ENCODE assay signal across 8 cellular contexts in genomic region chr3:152258448-152259302, GRCh38. TPM values are rescaled to one million over a fixed set of nuclear protein-coding genes. Genes with fewer than 3 reads are reported as not detected.
DNase-seq lines count a peak whose midpoint lies in the region; ATAC-seq and TF ChIP-seq lines count a peak whose summit lies in the region.

No MANE protein-coding gene starts in this region.

- no peaks in the 10 kb centered on the region for H3K27me3 ChIP-seq in BLaER1
- H3K27me3 ChIP-seq in Peyer's patch: no peaks in the 10 kb centered on the region
- H3K27me3 ChIP-seq in adrenal gland: no peaks in the 10 kb centered on the region

- peak overlapping the region; percentile 55 for H3K4me3 Mint-ChIP-seq in HFFc6
- no peak overlapping the region for H3K4me3 Mint-ChIP-seq in stimulated activated memory B cell treated with anti-CD40 and anti-IgM and Interleukin-4, amounts not matched to agents 10 μg/mL and 1 μg/mL and 100 μg/mL, for 72 hours

- peaks cover 8% of the 10 kb centered on the region; the same call in 1 of the 2 replicates for H3K9me3 ChIP-seq in BLaER1
- H3K9me3 ChIP-seq in Peyer's patch: no peaks in the 10 kb centered on the region
- no peaks in the 10 kb centered on the region for H3K9me3 ChIP-seq in adrenal gland (replicated peaks in 1 of 3)

- peak overlapping the region; percentile 85 for H3K27ac Mint-ChIP-seq in HFFc6
- peak overlapping the region; percentile 69 for H3K27ac Mint-ChIP-seq in stimulated activated memory B cell treated with anti-CD40 and anti-IgM and Interleukin-4, amounts not matched to agents 10 μg/mL and 1 μg/mL and 100 μg/mL, for 72 hours

- H3K36me3 ChIP-seq in BLaER1: no peaks in the 10 kb centered on the region
- no peaks in the 10 kb centered on the region for H3K36me3 ChIP-seq in Peyer's patch
- no peaks in the 10 kb centered on the region for H3K36me3 ChIP-seq in adrenal gland (replicated peaks in 1 of 2)

- peak; percentile 99 for DNase-seq in HFFc6
- DNase-seq in Peyer's patch: peak; percentile 27 to 74 (median 54)
- peak; percentile 37 to 84 (median 79) for DNase-seq in adrenal gland
- peak; percentile 92 for DNase-seq in kidney glomerular epithelial cell (lab: John Stamatoyannopoulos, UW)
- DNase-seq in NCI-H748 treated with DMSO at 0.1 percent for 48 hours (lab: John Stamatoyannopoulos, UW): no peak

- no peaks in the 10 kb centered on the region for H4K20me1 ChIP-seq in BLaER1

- H3K4me1 ChIP-seq in BLaER1 (peaks cover 65% of the 10 kb centered on the region), Peyer's patch (peaks cover 0 to 38% (median 11%) of the 10 kb centered on the region in 4 donors), adrenal gland (replicated peaks in 1 of 2) (peaks cover 10 to 28% of the 10 kb centered on the region in 2 donors)

- no peaks in the 10 kb centered on the region for H3K27me3 Mint-ChIP-seq in HFFc6 (ENCODE audit: insufficient read depth)
- no peaks in the 10 kb centered on the region for H3K27me3 Mint-ChIP-seq in stimulated activated memory B cell treated with anti-CD40 and anti-IgM and Interleukin-4, amounts not matched to agents 10 μg/mL and 1 μg/mL and 100 μg/mL, for 72 hours

- peak overlapping the region; percentile 84 for H3K4me2 ChIP-seq in BLaER1

- no peaks in the 10 kb centered on the region for H3K9me3 Mint-ChIP-seq in HFFc6
- no peaks in the 10 kb centered on the region for H3K9me3 Mint-ChIP-seq in stimulated activated memory B cell treated with anti-CD40 and anti-IgM and Interleukin-4, amounts not matched to agents 10 μg/mL and 1 μg/mL and 100 μg/mL, for 72 hours

- TF ChIP-seq POLR2A in Peyer's patch (IDR thresholded peaks at IDR 0.05): no peak
- no peak for TF ChIP-seq POLR2A in adrenal gland (IDR thresholded peaks at IDR 0.05)

- no peak for ATAC-seq in stimulated activated memory B cell treated with anti-CD40 and anti-IgM and Interleukin-4, amounts not matched to agents 10 μg/mL and 1 μg/mL and 100 μg/mL, for 72 hours
- no peak for ATAC-seq in GM21526 (IDR thresholded peaks at IDR 0.05; ENCODE audit: low FRiP score, unreplicated experiment)

- TF ChIP-seq CTCF in HFFc6 (IDR thresholded peaks at IDR 0.05) (no peak), Peyer's patch (IDR thresholded peaks at IDR 0.05) (no peak), adrenal gland (IDR thresholded peaks at IDR 0.05) (no peak)

- H3K4me3 ChIP-seq in BLaER1: no peak overlapping the region
- peak overlapping the region in 1 of 4 donors; percentile 0 for H3K4me3 ChIP-seq in Peyer's patch
- peak overlapping the region in 1 of 4 donors; percentile 14 for H3K4me3 ChIP-seq in adrenal gland

- 25 to 34% (median 27%) methylated on average over 6 of the region's 6 CpGs for WGBS in adrenal gland, 4 donors

- H3K4me1 Mint-ChIP-seq in HFFc6 (ENCODE audit: low read depth): peaks cover 36% of the 10 kb centered on the region
- H3K4me1 Mint-ChIP-seq in stimulated activated memory B cell treated with anti-CD40 and anti-IgM and Interleukin-4, amounts not matched to agents 10 μg/mL and 1 μg/mL and 100 μg/mL, for 72 hours: peaks cover 58% of the 10 kb centered on the region

- intact Hi-C loops in adrenal gland (cut with DNase I): no loop called here

- no peak overlapping the region for H3K9ac ChIP-seq in BLaER1

- H3K36me3 Mint-ChIP-seq in HFFc6 (ENCODE audit: low read depth): no peaks in the 10 kb centered on the region
- peaks cover 4% of the 10 kb centered on the region for H3K36me3 Mint-ChIP-seq in stimulated activated memory B cell treated with anti-CD40 and anti-IgM and Interleukin-4, amounts not matched to agents 10 μg/mL and 1 μg/mL and 100 μg/mL, for 72 hours

- H3K27ac ChIP-seq in BLaER1 (peak overlapping the region; percentile 29; the same call in 1 of the 2 replicates), Peyer's patch (peak overlapping the region; percentile 55 to 71 (median 60)), adrenal gland (peak overlapping the region in 3 of 5 donors; percentile 10 to 49 (median 11))

RNA-seq across cellular contexts. Expression of gene MBNL1, which starts 10.1 kb away (rescaled TPM):
- 100 to 1,000 TPM; 200 to 291 (median 244) TPM for total RNA-seq in HFFc6 (2021; fragmentation: NEBNext Ultra II Directional; extraction: Animal tissue kit (Norgen Biotek cat#: 25700))
- 100 to 1,000 TPM; 261 to 429 (median 389) TPM for total RNA-seq in Peyer's patch
- total RNA-seq in adrenal gland: 100 to 1,000 TPM in 6 of 8 donors, 10 to 100 TPM in 2; 85.5 to 252 (median 149) TPM
- polyA plus RNA-seq in adrenal gland: 10 to 100 TPM; 30.6 to 63.8 (median 36.2) TPM
